12 cellular contexts compared by ENCODE assay signal in genomic region chr1:238485906-238486219, GRCh38.
DNase-seq lines count a peak whose midpoint lies in the region; TF ChIP-seq lines count a peak whose summit lies in the region.
"Had no signal": no experiment of that assay in that cellular context is flagged by ENCODE, and none has a peak within 500 bp of the region (broad histone marks: within the 10 kb centered on the region; RNA-seq: fewer than 3 reads in every experiment).

No MANE protein-coding gene starts in this region.

- H3K4me3 Mint-ChIP-seq in type B pancreatic cell = peak overlapping the region; percentile 86
- H3K4me3 Mint-ChIP-seq in CD8-positive, alpha-beta memory T cell = no peak overlapping the region
- H3K4me3 Mint-ChIP-seq: central memory CD8-positive, alpha-beta T cell had no signal

- H3K4me3 ChIP-seq in astrocyte of the spinal cord (ENCODE audit: low read depth, low read length) = peak overlapping the region; percentile 56
- peak overlapping the region; percentile 27 for H3K4me3 ChIP-seq in kidney epithelial cell (ENCODE audit: low read depth, low read length)
- no peak overlapping the region for H3K4me3 ChIP-seq in CD8-positive, alpha-beta memory T cell (ENCODE audit: low read length)

- TF ChIP-seq EP300 in Ishikawa (IDR thresholded peaks at IDR 0.05; ENCODE audit: borderline replicate concordance) = peak; percentile 41; the same call in 1 of the 2 replicates

- TF ChIP-seq CTCF in astrocyte of the spinal cord (IDR thresholded peaks at IDR 0.05; ENCODE audit: low read depth, low read length) (no peak), kidney epithelial cell (IDR thresholded peaks at IDR 0.05; ENCODE audit: insufficient read depth, low read length, poor library complexity, severe bottlenecking) (no peak), type B pancreatic cell (conservative IDR thresholded peaks at IDR 0.05) (no peak)

- H3K4me1 ChIP-seq in CD8-positive, alpha-beta memory T cell (ENCODE audit: insufficient read depth, low read length) = no peaks in the 10 kb centered on the region

- no peaks in the 10 kb centered on the region for H3K36me3 Mint-ChIP-seq in type B pancreatic cell
- H3K36me3 Mint-ChIP-seq in CD8-positive, alpha-beta memory T cell = no peaks in the 10 kb centered on the region

- in situ Hi-C loops in astrocyte of the spinal cord (cut with HindIII; ENCODE audit: low sequenced_read_pairs) = no loop called here

- peak overlapping the region; percentile 75 for H3K27ac Mint-ChIP-seq in type B pancreatic cell
- H3K27ac Mint-ChIP-seq in CD8-positive, alpha-beta memory T cell = no peak overlapping the region
- H3K27ac Mint-ChIP-seq: activated T-helper 2 cell treated with anti-CD3 and anti-CD28 coated beads, Interferon-gamma antibody, Interleukin-2, Interleukin-4, amounts not matched to agents 10 μg/mL and 5 μg/mL and 100 μg/mL, durations not matched to agents 14 hours and 24 hours and 36 hours had no signal

- no peaks in the 10 kb centered on the region for H3K9me3 ChIP-seq in CD8-positive, alpha-beta memory T cell (ENCODE audit: low read length)

- POLR2A ChIA-PET in CD8-positive, alpha-beta memory T cell (lab: Charles Lee) = no interaction called here

- no peak overlapping the region for H3K27ac ChIP-seq in CD8-positive, alpha-beta memory T cell (ENCODE audit: low read depth, low read length)

- no peaks in the 10 kb centered on the region for H3K27me3 ChIP-seq in kidney epithelial cell (ENCODE audit: control insufficient read depth, insufficient read depth, low read length)
- no peaks in the 10 kb centered on the region for H3K27me3 ChIP-seq in CD8-positive, alpha-beta memory T cell (ENCODE audit: insufficient read depth, low read length, poor library complexity, severe bottlenecking)

- no peaks in the 10 kb centered on the region for H3K27me3 Mint-ChIP-seq in type B pancreatic cell
- H3K27me3 Mint-ChIP-seq in CD8-positive, alpha-beta memory T cell = no peaks in the 10 kb centered on the region
- H3K27me3 Mint-ChIP-seq: central memory CD8-positive, alpha-beta T cell had no signal

- no peak; the same call in 1 of the 2 replicates for TF ChIP-seq RAD21 in Ishikawa (IDR thresholded peaks at IDR 0.05; ENCODE audit: low read depth)

- CTCF ChIA-PET in CD8-positive, alpha-beta memory T cell (lab: Charles Lee) = no interaction called here

- H3K9me3 Mint-ChIP-seq in type B pancreatic cell = no peaks in the 10 kb centered on the region
- peaks cover 2 to 28% (median 9%) of the 10 kb centered on the region in 5 donors for H3K9me3 Mint-ChIP-seq in CD8-positive, alpha-beta memory T cell
- H3K9me3 Mint-ChIP-seq: activated T-helper 2 cell treated with anti-CD3 and anti-CD28 coated beads, Interferon-gamma antibody, Interleukin-2, Interleukin-4, amounts not matched to agents 10 μg/mL and 5 μg/mL and 100 μg/mL, durations not matched to agents 14 hours and 24 hours and 36 hours had no signal

- peaks cover 14% of the 10 kb centered on the region for H3K4me1 Mint-ChIP-seq in type B pancreatic cell (ENCODE audit: unreplicated experiment)
- H3K4me1 Mint-ChIP-seq in CD8-positive, alpha-beta memory T cell = no peaks in the 10 kb centered on the region
- H3K4me1 Mint-ChIP-seq: central memory CD8-positive, alpha-beta T cell had no signal

- peak; percentile 46 for DNase-seq in astrocyte of the spinal cord (ENCODE audit: low read depth, low spot score)
- no peak for DNase-seq in kidney epithelial cell (ENCODE audit: low read depth)
- DNase-seq in type B pancreatic cell (ENCODE audit: extremely low spot score, unreplicated experiment) = no peak
- no peak for DNase-seq in activated T-cell treated with anti-CD3 and anti-CD28 coated beads, Interleukin-2, amount 50 U/mL, for 48 hours
- no peak for DNase-seq in CD8-positive, alpha-beta memory T cell
- DNase-seq in OCI-M1 (lab: John Stamatoyannopoulos, UW) = no peak
- DNase-seq: activated CD4-positive, alpha-beta T cell treated with anti-CD3 and anti-CD28 coated beads for 1 hour; NCI-H2171; retina had no signal

- no peaks in the 10 kb centered on the region for H3K36me3 ChIP-seq in kidney epithelial cell (ENCODE audit: control insufficient read depth, insufficient read depth, low read length)
- no peaks in the 10 kb centered on the region for H3K36me3 ChIP-seq in CD8-positive, alpha-beta memory T cell (ENCODE audit: insufficient read depth, low read length)

TF ChIP-seq in Ishikawa, 13 proteins besides CTCF, POLR2A, EP300 and RAD21:
- TF ChIP-seq FOXM1 (IDR thresholded peaks at IDR 0.05; ENCODE audit: borderline replicate concordance, low read depth) (no peak), ZBTB7A (IDR thresholded peaks at IDR 0.05; ENCODE audit: low read depth) (no peak), TCF12 (IDR thresholded peaks at IDR 0.05; ENCODE audit: low read depth) (peak; percentile 32; the same call in 1 of the 2 replicates), MAX (IDR thresholded peaks at IDR 0.05) (0 out of 2 replicates have a peak, but pooled peaks have one; percentile 13), YY1 (IDR thresholded peaks at IDR 0.05; ENCODE audit: low read depth) (peak; percentile 41; the same call in 1 of the 2 replicates), USF1 (IDR thresholded peaks at IDR 0.05) (no peak), CREB1 (IDR thresholded peaks at IDR 0.05; ENCODE audit: low read depth) (no peak), TEAD4 (IDR thresholded peaks at IDR 0.05) (peak; percentile 32; the same call in 1 of the 2 replicates), TAF1 (IDR thresholded peaks at IDR 0.05; ENCODE audit: low read depth) (peak; percentile 55; the same call in 1 of the 2 replicates), EGR1 (IDR thresholded peaks at IDR 0.05) (no peak), CEBPB (IDR thresholded peaks at IDR 0.05) (peak; percentile 16; the same call in 1 of the 2 replicates), NFIC (IDR thresholded peaks at IDR 0.05) (no peak)
- TF ChIP-seq, protein P1, sequence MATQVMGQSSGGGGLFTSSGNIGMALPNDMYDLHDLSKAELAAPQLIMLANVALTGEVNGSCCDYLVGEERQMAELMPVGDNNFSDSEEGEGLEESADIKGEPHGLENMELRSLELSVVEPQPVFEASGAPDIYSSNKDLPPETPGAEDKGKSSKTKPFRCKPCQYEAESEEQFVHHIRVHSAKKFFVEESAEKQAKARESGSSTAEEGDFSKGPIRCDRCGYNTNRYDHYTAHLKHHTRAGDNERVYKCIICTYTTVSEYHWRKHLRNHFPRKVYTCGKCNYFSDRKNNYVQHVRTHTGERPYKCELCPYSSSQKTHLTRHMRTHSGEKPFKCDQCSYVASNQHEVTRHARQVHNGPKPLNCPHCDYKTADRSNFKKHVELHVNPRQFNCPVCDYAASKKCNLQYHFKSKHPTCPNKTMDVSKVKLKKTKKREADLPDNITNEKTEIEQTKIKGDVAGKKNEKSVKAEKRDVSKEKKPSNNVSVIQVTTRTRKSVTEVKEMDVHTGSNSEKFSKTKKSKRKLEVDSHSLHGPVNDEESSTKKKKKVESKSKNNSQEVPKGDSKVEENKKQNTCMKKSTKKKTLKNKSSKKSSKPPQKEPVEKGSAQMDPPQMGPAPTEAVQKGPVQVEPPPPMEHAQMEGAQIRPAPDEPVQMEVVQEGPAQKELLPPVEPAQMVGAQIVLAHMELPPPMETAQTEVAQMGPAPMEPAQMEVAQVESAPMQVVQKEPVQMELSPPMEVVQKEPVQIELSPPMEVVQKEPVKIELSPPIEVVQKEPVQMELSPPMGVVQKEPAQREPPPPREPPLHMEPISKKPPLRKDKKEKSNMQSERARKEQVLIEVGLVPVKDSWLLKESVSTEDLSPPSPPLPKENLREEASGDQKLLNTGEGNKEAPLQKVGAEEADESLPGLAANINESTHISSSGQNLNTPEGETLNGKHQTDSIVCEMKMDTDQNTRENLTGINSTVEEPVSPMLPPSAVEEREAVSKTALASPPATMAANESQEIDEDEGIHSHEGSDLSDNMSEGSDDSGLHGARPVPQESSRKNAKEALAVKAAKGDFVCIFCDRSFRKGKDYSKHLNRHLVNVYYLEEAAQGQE (IDR thresholded peaks at IDR 0.05; ENCODE audit: low read depth) = no peak
TF ChIP-seq in Ishikawa: peak in this region for 6.
